In the genomic region with DNA sequence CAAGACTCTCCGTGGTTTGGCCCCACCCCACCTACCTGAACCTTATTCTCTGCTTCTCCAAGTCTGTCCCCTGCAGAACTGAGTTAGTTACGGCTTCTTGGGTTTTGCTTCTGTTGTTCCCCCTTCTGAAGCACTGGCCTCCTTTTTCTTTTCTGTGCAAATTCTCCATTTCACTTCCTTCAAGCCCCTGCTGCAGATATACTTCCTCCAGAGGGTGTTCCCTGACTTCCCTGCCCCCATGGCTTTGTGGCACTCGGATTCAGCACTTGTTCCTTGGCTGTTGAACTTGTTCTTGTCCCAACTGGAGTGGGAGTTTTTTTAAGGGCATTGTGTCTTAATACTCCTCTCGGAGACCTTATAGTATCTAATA, we compare ENCODE assay signal across 8 cellular contexts. TPM values are rescaled to one million over a fixed set of nuclear protein-coding genes. Genes with fewer than 3 reads are reported as not detected.
DNase-seq lines count a peak whose midpoint lies in the region; ATAC-seq and TF ChIP-seq lines count a peak whose summit lies in the region.

No MANE protein-coding gene starts in this region.

- H3K23me2 ChIP-seq in H9 (ENCODE audit: insufficient read length, low read depth, low read length, poor library complexity, severe bottlenecking), result peaks cover 12% of the 10 kb centered on the region

- H3K4me2 ChIP-seq in H9 (ENCODE audit: insufficient read depth, insufficient read length, low read length), result peak overlapping the region; percentile 89
- peak overlapping the region; percentile 84 for H3K4me2 ChIP-seq in smooth muscle cell

- no peaks in the 10 kb centered on the region for H3K79me1 ChIP-seq in H9 (ENCODE audit: insufficient read depth, low read depth, low read length, poor library complexity, severe bottlenecking)

- no peak overlapping the region for H4K8ac ChIP-seq in H9 (replicated peaks; ENCODE audit: insufficient read length, low read depth, low read length)

- no peak overlapping the region for H4K5ac ChIP-seq in H9 (ENCODE audit: insufficient read length, low read depth, low read length)

- H3K4me1 Mint-ChIP-seq in H9 (peaks cover 22 to 30% of the 10 kb centered on the region in 2 experiments), T-cell (peaks cover 36 to 46% (median 44%) of the 10 kb centered on the region in 3 donors)

- no peak overlapping the region for H2AK5ac ChIP-seq in H9 (ENCODE audit: insufficient read length, low read length)

- H3K27ac Mint-ChIP-seq in H9 (peak overlapping the region in 2 of 3 experiments; percentile 10 to 89; a peak in 3 of 7 replicates), T-cell (peak overlapping the region; percentile 34 to 78)

- no peak overlapping the region for H2BK12ac ChIP-seq in H9 (ENCODE audit: insufficient read length, low read depth, low read length)

- H3K27ac ChIP-seq in H9 (ENCODE audit: insufficient read length, low read depth, low read length), result no peak overlapping the region
- peak overlapping the region; percentile 96 for H3K27ac ChIP-seq in left ventricle myocardium inferior (replicated peaks)
- H3K27ac ChIP-seq in smooth muscle cell (ENCODE audit: low read depth), result no peak overlapping the region

- H3K79me2 ChIP-seq in H9 (ENCODE audit: insufficient read depth, low read length) (peaks cover 5% of the 10 kb centered on the region; the same call in 1 of the 2 replicates), smooth muscle cell (ENCODE audit: low read depth) (peaks cover 67% of the 10 kb centered on the region)

- no peak overlapping the region for H3K14ac ChIP-seq in H9 (ENCODE audit: insufficient read depth, low read length)

- H2BK20ac ChIP-seq in H9 (ENCODE audit: low read depth, low read length, poor library complexity, severe bottlenecking), result no peak overlapping the region

- H3F3A ChIP-seq in smooth muscle cell (ENCODE audit: low read depth), result no peaks in the 10 kb centered on the region

- no peak for TF ChIP-seq CTCF in H9 (conservative IDR thresholded peaks at IDR 0.05)
- no peak for TF ChIP-seq CTCF in left ventricle myocardium inferior (IDR thresholded peaks at IDR 0.05; ENCODE audit: borderline replicate concordance)
- no peak for TF ChIP-seq CTCF in smooth muscle cell (IDR thresholded peaks at IDR 0.05; ENCODE audit: borderline replicate concordance, insufficient read depth, poor library complexity, severe bottlenecking)

- H3K36me3 ChIP-seq in left ventricle myocardium inferior (peaks cover 16% of the 10 kb centered on the region), smooth muscle cell (ENCODE audit: low read depth) (no peaks in the 10 kb centered on the region)

- H3K4me1 ChIP-seq in H9 (ENCODE audit: insufficient read depth, low read length), result no peaks in the 10 kb centered on the region; the same call in 1 of the 2 replicates
- H3K4me1 ChIP-seq in left ventricle myocardium inferior, result peaks cover 50% of the 10 kb centered on the region
- H3K4me1 ChIP-seq in smooth muscle cell (ENCODE audit: low read depth), result peaks cover 16% of the 10 kb centered on the region

- peak overlapping the region; percentile 91 for H3K4me3 ChIP-seq in left ventricle myocardium inferior
- H3K4me3 ChIP-seq in smooth muscle cell, result peak overlapping the region; percentile 92

- POLR2A ChIA-PET in T-cell (lab: Charles Lee), result interaction anchor here in 1 of 2 donors (0.6 kb wide), 1 partner anchor 918 kb away, joined by 3 read pairs; no protein-coding TSS in a partner anchor

- no peak for ATAC-seq in T-cell (replicated peaks in 1 of 4)
- no peak for ATAC-seq in HG03196 (IDR thresholded peaks at IDR 0.05; ENCODE audit: unreplicated experiment)
- no peak for ATAC-seq in HG02798 (IDR thresholded peaks at IDR 0.05; ENCODE audit: poor library complexity, unreplicated experiment)

- no peak overlapping the region for H2BK120ac ChIP-seq in H9 (ENCODE audit: low read depth, low read length, poor library complexity, severe bottlenecking)

- no peak overlapping the region for H2AFZ ChIP-seq in H9 (ENCODE audit: low read length)
- no peak overlapping the region for H2AFZ ChIP-seq in smooth muscle cell (ENCODE audit: low read depth)

- H2BK15ac ChIP-seq in H9 (ENCODE audit: low read depth, low read length), result no peak overlapping the region

- intact Hi-C loops in left ventricle myocardium inferior (cut with micrococcal nuclease), result no loop called here

- H3K27me3 ChIP-seq in H9 (ENCODE audit: insufficient read depth, low read length) (no peaks in the 10 kb centered on the region), left ventricle myocardium inferior (ENCODE audit: low read depth) (no peaks in the 10 kb centered on the region), smooth muscle cell (ENCODE audit: low read depth) (peaks cover 11% of the 10 kb centered on the region)

- no peak overlapping the region for H3K23ac ChIP-seq in H9 (ENCODE audit: insufficient read length, low read depth, low read length)

- H3K9me3 ChIP-seq in H9 (ENCODE audit: control insufficient read depth, low read depth, low read length), result no peaks in the 10 kb centered on the region
- no peaks in the 10 kb centered on the region for H3K9me3 ChIP-seq in left ventricle myocardium inferior (replicated peaks)
- H3K9me3 ChIP-seq in smooth muscle cell (replicated peaks; ENCODE audit: low read depth), result no peaks in the 10 kb centered on the region

- DNase-seq in H9 (no peak), T-cell (no peak), left ventricle myocardium inferior (no peak), smooth muscle cell (lab: John Stamatoyannopoulos, UW; ENCODE audit: unreplicated experiment) (no peak), COLO829 (ENCODE audit: low spot score) (no peak), GOT3 (lab: John Stamatoyannopoulos, UW) (no peak)

- no peak overlapping the region for H2BK5ac ChIP-seq in H9 (ENCODE audit: insufficient read length, low read length)

- H3K4ac ChIP-seq in H9 (ENCODE audit: low read depth, low read length), result no peak overlapping the region

- H3K27me3 Mint-ChIP-seq in H9 (ENCODE audit: low read depth) (peaks cover 17% of the 10 kb centered on the region), T-cell (peaks cover 0 to 4% of the 10 kb centered on the region in 2 donors)

- H4K91ac ChIP-seq in H9 (ENCODE audit: insufficient read length, low read depth, low read length), result no peak overlapping the region

- H3K18ac ChIP-seq in H9 (ENCODE audit: insufficient read length, low read depth, low read length), result no peak overlapping the region

- H3K36me3 Mint-ChIP-seq in H9 (ENCODE audit: insufficient read depth in 1 of 3, low read depth in 3 of 3), result peaks cover 1 to 29% (median 24%) of the 10 kb centered on the region in 3 experiments; a peak in 5 of 7 replicates
- peaks cover 22% of the 10 kb centered on the region for H3K36me3 Mint-ChIP-seq in T-cell

- H3K4me3 Mint-ChIP-seq in H9, result peak overlapping the region; percentile 81 to 87
- peak overlapping the region; percentile 70 to 84 (median 79) for H3K4me3 Mint-ChIP-seq in T-cell

- H3K56ac ChIP-seq in H9 (ENCODE audit: insufficient read length, low read depth, low read length), result no peak overlapping the region

- H4K20me1 ChIP-seq in H9 (ENCODE audit: control insufficient read depth, insufficient read depth, insufficient read length) (no peaks in the 10 kb centered on the region), smooth muscle cell (ENCODE audit: low read depth) (peaks cover 59% of the 10 kb centered on the region)

- CTCF ChIA-PET in T-cell (lab: Charles Lee), result no interaction called here

- H3T11ph ChIP-seq in H9 (ENCODE audit: low read length), result no peak overlapping the region

- H3K9ac ChIP-seq in H9 (ENCODE audit: extremely low read depth, insufficient read length, low read length) (no peak overlapping the region), smooth muscle cell (ENCODE audit: low read depth) (no peak overlapping the region)

- no peaks in the 10 kb centered on the region for H3K9me3 Mint-ChIP-seq in H9
- no peaks in the 10 kb centered on the region for H3K9me3 Mint-ChIP-seq in T-cell

- WGBS in H9 (ENCODE audit: extremely low coverage, insufficient read length, low lambda C conversion rate), result no CpG with 5 or more reads among the region's 4 CpGs
- WGBS in smooth muscle cell (ENCODE audit: low lambda C conversion rate), result 65% methylated on average over 4 of the region's 4 CpGs

RNA-seq across cellular contexts. Expression of a gene that starts 2.0 kb away (rescaled TPM):
- total RNA-seq in H9 (2021) (15.6 and 15.8 TPM in 2 replicates), T-cell (1 to 10 TPM; 5.4 to 8.7 (median 7.9) TPM), left ventricle myocardium inferior (4.5 TPM), smooth muscle cell (17.8 and 20.1 TPM in 2 replicates)
- polyA plus RNA-seq in smooth muscle cell, result 4.7 and 6.3 TPM in 2 replicates

RNA-seq across cellular contexts. Expression of a gene that starts 52.1 kb away (rescaled TPM):
- 17.8 and 18.6 TPM in 2 replicates for total RNA-seq in H9 (2021)
- total RNA-seq in T-cell, result 10 to 100 TPM in 1 of 5 donors, 1 to 10 TPM in 4; 7.3 to 13.9 (median 9.4) TPM
- total RNA-seq in left ventricle myocardium inferior, result 18.9 TPM
- 4.0 and 4.4 TPM in 2 replicates for total RNA-seq in smooth muscle cell
- 2.1 and 2.3 TPM in 2 replicates for polyA plus RNA-seq in smooth muscle cell

RNA-seq across cellular contexts. Expression of a gene that starts 57.6 kb away (rescaled TPM):
- total RNA-seq in H9 (2021) (15.7 and 21.9 TPM in 2 replicates), T-cell (10 to 100 TPM; 16.1 to 53.3 (median 20.4) TPM), left ventricle myocardium inferior (30.2 TPM), smooth muscle cell (12.3 and 13.3 TPM in 2 replicates)
- polyA plus RNA-seq in smooth muscle cell, result 10.8 and 11.5 TPM in 2 replicates
